8 cellular contexts compared by ENCODE assay signal in genomic region chr11:65615229-65615949, GRCh38. TPM values are rescaled to one million over a fixed set of nuclear protein-coding genes. Genes with fewer than 3 reads are reported as not detected.
DNase-seq lines count a peak whose midpoint lies in the region; ATAC-seq and TF ChIP-seq lines count a peak whose summit lies in the region.

PCNX3 (plus strand) TSS chr11:65615776; CDS start chr11:65616312, 536 bp downstream.

- H3K27me3 ChIP-seq in CD8-positive, alpha-beta memory T cell (ENCODE audit: insufficient read depth, low read length, poor library complexity, severe bottlenecking), result no peaks in the 10 kb centered on the region
- no peaks in the 10 kb centered on the region for H3K27me3 ChIP-seq in lung (ENCODE audit: control insufficient read depth, insufficient read depth)

- no peaks in the 10 kb centered on the region for H3K9me3 ChIP-seq in CD8-positive, alpha-beta memory T cell (ENCODE audit: low read length)
- no peaks in the 10 kb centered on the region for H3K9me3 ChIP-seq in lung (ENCODE audit: control insufficient read depth in 2 of 2, insufficient read depth in 1 of 2, low read length in 1 of 2)

- H3K27me3 Mint-ChIP-seq in CD8-positive, alpha-beta memory T cell, result no peaks in the 10 kb centered on the region

- no peaks in the 10 kb centered on the region for H3K9me3 Mint-ChIP-seq in CD8-positive, alpha-beta memory T cell

- WGBS in lung, 2 donors, result 0% methylated on average over 53 to 55 of the region's 55 CpGs

- peak within 1 kb of the TSS; percentile 89 to 99 (median 97) for H3K4me3 Mint-ChIP-seq in CD8-positive, alpha-beta memory T cell

- POLR2A ChIA-PET in CD8-positive, alpha-beta memory T cell (lab: Charles Lee), result interaction anchor here (0.6 to 3.7 kb wide), 27 partner anchors 9 to 386 kb away, joined by 3 to 32 read pairs (median 5); partner anchors contain the start of genes CCDC85B, CFL1, EHBP1L1 and FAM89B
- POLR2A ChIA-PET in activated CD8-positive, alpha-beta memory T cell treated with anti-CD3 and anti-CD28 coated beads for 36 hours (lab: Charles Lee), result interaction anchor here (0.5 to 1.7 kb wide), 16 partner anchors 23 to 1350 kb away, joined by 3 to 13 read pairs (median 3); partner anchors contain the start of genes CCDC85B, EHBP1L1, MALAT1 and NEAT1

- peak; percentile 87 for ATAC-seq in lung (ENCODE audit: insufficient read depth, low FRiP score)

- peak within 1 kb of the TSS; percentile 88 to 100 (median 99) for H3K27ac Mint-ChIP-seq in CD8-positive, alpha-beta memory T cell

- H3K4me1 ChIP-seq in CD8-positive, alpha-beta memory T cell (ENCODE audit: insufficient read depth, low read length), result peaks cover 44% of the 10 kb centered on the region
- peaks cover 6 to 16% of the 10 kb centered on the region in 2 donors for H3K4me1 ChIP-seq in lung (ENCODE audit: control insufficient read depth in 2 of 2, insufficient read depth in 2 of 2, low read length in 2 of 2)

- TF ChIP-seq CTCF in GM20000 (IDR thresholded peaks at IDR 0.05; ENCODE audit: extremely low read depth, missing control alignments) (no peak), lung (IDR thresholded peaks at IDR 0.05; ENCODE audit: control extremely low read depth, extremely low read depth) (peak; percentile 65)

- CTCF ChIA-PET in CD8-positive, alpha-beta memory T cell (lab: Charles Lee), result interaction anchor here (0.8 to 2.6 kb wide), 16 partner anchors 10 to 575 kb away, joined by 3 to 28 read pairs (median 4); partner anchors contain the start of genes EHBP1L1, KAT5, MUS81 and RELA
- CTCF ChIA-PET in activated CD8-positive, alpha-beta memory T cell treated with anti-CD3 and anti-CD28 coated beads for 36 hours (lab: Charles Lee), result interaction anchor here (0.8 to 3.3 kb wide), 14 partner anchors 10 to 164 kb away, joined by 3 to 14 read pairs (median 4); partner anchors contain the start of genes EHBP1L1, FAM89B, SIPA1 and ZNRD2

- peaks cover 0 to 61% (median 2%) of the 10 kb centered on the region in 3 donors for H3K36me3 Mint-ChIP-seq in CD8-positive, alpha-beta memory T cell

- peak; percentile 100 for DNase-seq in CD8-positive, alpha-beta memory T cell
- peak; percentile 100 for DNase-seq in GM20000 (ENCODE audit: low spot score)
- peak; percentile 100 for DNase-seq in HT-29 (ENCODE audit: low spot score)
- DNase-seq in NOMO-1 (lab: John Stamatoyannopoulos, UW; ENCODE audit: unreplicated experiment in 2 of 2), result peak; percentile 100
- peak; percentile 100 for DNase-seq in effector CD8-positive, alpha-beta T cell (lab: John Stamatoyannopoulos, UW)
- peak; percentile 100 for DNase-seq in lung (ENCODE audit: low spot score)
- DNase-seq in stimulated activated CD4-positive, alpha-beta T cell treated with anti-CD3 and anti-CD28 coated beads, TNF-alpha, amount 100 ng/mL, for 4 hours (ENCODE audit: low read depth in 3 of 3), result peak; percentile 98 to 100 (median 99)

- peaks cover 12% of the 10 kb centered on the region for H3K36me3 ChIP-seq in CD8-positive, alpha-beta memory T cell (ENCODE audit: insufficient read depth, low read length)
- H3K36me3 ChIP-seq in lung (ENCODE audit: control insufficient read depth in 2 of 2, insufficient read depth in 2 of 2, low read length in 2 of 2), result peaks cover 0 to 42% of the 10 kb centered on the region in 2 donors

- H3K4me1 Mint-ChIP-seq in CD8-positive, alpha-beta memory T cell, result peaks cover 31 to 66% (median 37%) of the 10 kb centered on the region in 3 donors

- H3K4me3 ChIP-seq in CD8-positive, alpha-beta memory T cell (ENCODE audit: low read length), result peak within 1 kb of the TSS; percentile 93
- H3K4me3 ChIP-seq in lung, result peak within 1 kb of the TSS; percentile 70

- peak within 1 kb of the TSS; percentile 91 for H3K27ac ChIP-seq in CD8-positive, alpha-beta memory T cell (ENCODE audit: low read depth, low read length)
- H3K27ac ChIP-seq in lung (ENCODE audit: low read depth in 1 of 2, low read length in 1 of 2), result peak within 1 kb of the TSS; percentile 94 to 97

RNA-seq across cellular contexts. Expression of gene PCNX3, which starts in this region (rescaled TPM):
- total RNA-seq in CD8-positive, alpha-beta memory T cell, result 10 to 100 TPM; 46.4 to 53.1 TPM
- 8.5 TPM for polyA plus RNA-seq in CD8-positive, alpha-beta memory T cell
- 87.6 and 102 TPM in 2 replicates for total RNA-seq in HT-29 (2014; rRNA removed; shearing (Covaris generic))
- total RNA-seq in activated CD8-positive, alpha-beta memory T cell treated with anti-CD3 and anti-CD28 coated beads for 36 hours, result 10 to 100 TPM; 41.0 to 46.6 TPM
- total RNA-seq in lung, result 10 to 100 TPM; 13.9 to 53.8 TPM
- 10 to 100 TPM; 16.1 to 24.8 TPM for polyA plus RNA-seq in lung

Comparison
In these comparisons a context has a peak if more than half of its experiments do, and no peak if none do; other contexts are left out.
1. Peak in every context shown above with its lines: DNase-seq, ATAC-seq, H3K4me3 ChIP-seq and H3K27ac ChIP-seq.